In genomic region chr1:231829332-231829731, GRCh38 we compare ENCODE assay signal across 12 cellular contexts.
DNase-seq lines count a peak whose midpoint lies in the region; ATAC-seq and TF ChIP-seq lines count a peak whose summit lies in the region.
"Had no signal": no experiment of that assay in that cellular context is flagged by ENCODE, and none has a peak within 500 bp of the region (broad histone marks: within the 10 kb centered on the region; RNA-seq: fewer than 3 reads in every experiment).

No MANE protein-coding gene starts in this region.

- H4K20me1 ChIP-seq in GM23338 (replicated peaks; ENCODE audit: insufficient read depth): no peaks in the 10 kb centered on the region; the same call in 1 of the 2 replicates
- H4K20me1 ChIP-seq: BLaER1 treated with 17β-estradiol and CSF1 and Interleukin-3, amounts not matched to agents 10 nM and 100 nM had no signal

- TF ChIP-seq CTCF in GM23338 (conservative IDR thresholded peaks at IDR 0.05; ENCODE audit: low read depth in 2 of 2): no peak
- no peak for TF ChIP-seq CTCF in RWPE2 (IDR thresholded peaks at IDR 0.05; ENCODE audit: poor library complexity, severe bottlenecking)
- TF ChIP-seq CTCF in osteocyte (IDR thresholded peaks at IDR 0.05): no peak

- H3K36me3 Mint-ChIP-seq in GM23338 (ENCODE audit: low read depth): peaks cover 2% of the 10 kb centered on the region; the same call in 1 of the 3 replicates
- H3K36me3 Mint-ChIP-seq in osteocyte (ENCODE audit: unreplicated experiment): peaks cover 1% of the 10 kb centered on the region

- intact Hi-C loops in Right ventricle myocardium superior (cut with DNase I) (no loop called here), Right ventricle myocardium inferior (cut with DNase I) (no loop called here)

- H3F3A ChIP-seq in GM23338 (replicated peaks; ENCODE audit: low read depth): no peaks in the 10 kb centered on the region

- H2AFZ ChIP-seq in GM23338: no peak overlapping the region

- no peak overlapping the region for H3K4me2 ChIP-seq in GM23338
- H3K4me2 ChIP-seq: BLaER1 treated with 17β-estradiol and CSF1 and Interleukin-3, amounts not matched to agents 10 nM and 100 nM had no signal

- H3K27ac ChIP-seq in GM23338 (ENCODE audit: low read depth) (no peak overlapping the region), RWPE2 (ENCODE audit: poor library complexity, severe bottlenecking) (peak overlapping the region; percentile 97)
- H3K27ac ChIP-seq: BLaER1 treated with 17β-estradiol and CSF1 and Interleukin-3, amounts not matched to agents 10 nM and 100 nM had no signal

- peak; percentile 29 for ATAC-seq in Right ventricle myocardium superior (ENCODE audit: poor library complexity)
- no peak for ATAC-seq in Right ventricle myocardium inferior
- ATAC-seq in GM23338: no peak
- ATAC-seq in RWPE2 (ENCODE audit: low read depth): no peak
- ATAC-seq in GM19452 (IDR thresholded peaks at IDR 0.05; ENCODE audit: unreplicated experiment): no peak

- H3K4me3 ChIP-seq in GM23338: no peak overlapping the region
- no peak overlapping the region for H3K4me3 ChIP-seq in RWPE2 (ENCODE audit: severe bottlenecking)
- H3K4me3 ChIP-seq: BLaER1 treated with 17β-estradiol and CSF1 and Interleukin-3, amounts not matched to agents 10 nM and 100 nM; HAP-1 had no signal

- DNase-seq in Right ventricle myocardium superior (no peak), Right ventricle myocardium inferior (ENCODE audit: missing footprints) (no peak), GM23338 (ENCODE audit: low spot score) (no peak), RWPE2 (ENCODE audit: low spot score) (no peak), osteocyte (ENCODE audit: extremely low spot score, unreplicated experiment) (no peak), DMS 273 treated with DMSO at 0.1 percent for 48 hours (lab: John Stamatoyannopoulos, UW) (no peak)
- DNase-seq: 8988T; ACHN; CD4-positive, CD25-positive, alpha-beta regulatory T cell had no signal

- H3K27ac Mint-ChIP-seq in GM23338: peak overlapping the region; percentile 83
- H3K27ac Mint-ChIP-seq in osteocyte (ENCODE audit: unreplicated experiment): peak overlapping the region; percentile 61
- H3K27ac Mint-ChIP-seq: CD4-positive, CD25-positive, alpha-beta regulatory T cell had no signal

- H3K27me3 ChIP-seq in GM23338 (ENCODE audit: insufficient read depth) (no peaks in the 10 kb centered on the region), RWPE2 (ENCODE audit: insufficient read depth, poor library complexity, severe bottlenecking) (no peaks in the 10 kb centered on the region)
- H3K27me3 ChIP-seq: BLaER1 treated with 17β-estradiol and CSF1 and Interleukin-3, amounts not matched to agents 10 nM and 100 nM had no signal

- H3K9me2 ChIP-seq in GM23338 (ENCODE audit: insufficient read depth): no peaks in the 10 kb centered on the region

- H3K4me1 ChIP-seq in GM23338 (ENCODE audit: insufficient read depth) (no peaks in the 10 kb centered on the region; the same call in 1 of the 2 replicates), RWPE2 (ENCODE audit: insufficient read depth, poor library complexity, severe bottlenecking) (peaks cover 37% of the 10 kb centered on the region)
- H3K4me1 ChIP-seq: HAP-1 had no signal

- no peaks in the 10 kb centered on the region for H3K79me2 ChIP-seq in GM23338 (replicated peaks; ENCODE audit: insufficient read depth)

- peaks cover 4% of the 10 kb centered on the region for H3K27me3 Mint-ChIP-seq in GM23338 (ENCODE audit: insufficient read depth, low read depth, poor library complexity)
- H3K27me3 Mint-ChIP-seq in osteocyte (ENCODE audit: unreplicated experiment): no peaks in the 10 kb centered on the region
- H3K27me3 Mint-ChIP-seq: CD4-positive, CD25-positive, alpha-beta regulatory T cell had no signal

- H3K9me3 Mint-ChIP-seq in GM23338: no peaks in the 10 kb centered on the region; the same call in 2 of the 3 replicates
- no peaks in the 10 kb centered on the region for H3K9me3 Mint-ChIP-seq in osteocyte (ENCODE audit: unreplicated experiment)

- peaks cover 3% of the 10 kb centered on the region for H3K9me3 ChIP-seq in RWPE2 (ENCODE audit: severe bottlenecking)
- H3K9me3 ChIP-seq: BLaER1 treated with 17β-estradiol and CSF1 and Interleukin-3, amounts not matched to agents 10 nM and 100 nM; HAP-1 had no signal

- H3K36me3 ChIP-seq in GM23338 (ENCODE audit: insufficient read depth): no peaks in the 10 kb centered on the region
- H3K36me3 ChIP-seq in RWPE2 (ENCODE audit: low read depth): no peaks in the 10 kb centered on the region
- H3K36me3 ChIP-seq: HAP-1 had no signal

- no peak overlapping the region for H3K4me3 Mint-ChIP-seq in GM23338
- H3K4me3 Mint-ChIP-seq in osteocyte (ENCODE audit: unreplicated experiment): no peak overlapping the region
- H3K4me3 Mint-ChIP-seq: CD4-positive, CD25-positive, alpha-beta regulatory T cell had no signal

- peaks cover 10% of the 10 kb centered on the region for H3K4me1 Mint-ChIP-seq in GM23338
- peaks cover 60% of the 10 kb centered on the region for H3K4me1 Mint-ChIP-seq in osteocyte (ENCODE audit: unreplicated experiment)

TF ChIP-seq in GM23338, 12 proteins besides CTCF, POLR2A, EP300 and RAD21 (continues in another document):
- TF ChIP-seq ZNF114 (CRISPR knock-in tag; IDR thresholded peaks at IDR 0.05) (no peak), JUNB (IDR thresholded peaks at IDR 0.05; ENCODE audit: unreplicated experiment) (no peak), ZNF331 (CRISPR knock-in tag; IDR thresholded peaks at IDR 0.05; ENCODE audit: low read depth) (no peak), STAT1 (IDR thresholded peaks at IDR 0.05; ENCODE audit: unreplicated experiment) (no peak)
- TF ChIP-seq, protein P1, sequence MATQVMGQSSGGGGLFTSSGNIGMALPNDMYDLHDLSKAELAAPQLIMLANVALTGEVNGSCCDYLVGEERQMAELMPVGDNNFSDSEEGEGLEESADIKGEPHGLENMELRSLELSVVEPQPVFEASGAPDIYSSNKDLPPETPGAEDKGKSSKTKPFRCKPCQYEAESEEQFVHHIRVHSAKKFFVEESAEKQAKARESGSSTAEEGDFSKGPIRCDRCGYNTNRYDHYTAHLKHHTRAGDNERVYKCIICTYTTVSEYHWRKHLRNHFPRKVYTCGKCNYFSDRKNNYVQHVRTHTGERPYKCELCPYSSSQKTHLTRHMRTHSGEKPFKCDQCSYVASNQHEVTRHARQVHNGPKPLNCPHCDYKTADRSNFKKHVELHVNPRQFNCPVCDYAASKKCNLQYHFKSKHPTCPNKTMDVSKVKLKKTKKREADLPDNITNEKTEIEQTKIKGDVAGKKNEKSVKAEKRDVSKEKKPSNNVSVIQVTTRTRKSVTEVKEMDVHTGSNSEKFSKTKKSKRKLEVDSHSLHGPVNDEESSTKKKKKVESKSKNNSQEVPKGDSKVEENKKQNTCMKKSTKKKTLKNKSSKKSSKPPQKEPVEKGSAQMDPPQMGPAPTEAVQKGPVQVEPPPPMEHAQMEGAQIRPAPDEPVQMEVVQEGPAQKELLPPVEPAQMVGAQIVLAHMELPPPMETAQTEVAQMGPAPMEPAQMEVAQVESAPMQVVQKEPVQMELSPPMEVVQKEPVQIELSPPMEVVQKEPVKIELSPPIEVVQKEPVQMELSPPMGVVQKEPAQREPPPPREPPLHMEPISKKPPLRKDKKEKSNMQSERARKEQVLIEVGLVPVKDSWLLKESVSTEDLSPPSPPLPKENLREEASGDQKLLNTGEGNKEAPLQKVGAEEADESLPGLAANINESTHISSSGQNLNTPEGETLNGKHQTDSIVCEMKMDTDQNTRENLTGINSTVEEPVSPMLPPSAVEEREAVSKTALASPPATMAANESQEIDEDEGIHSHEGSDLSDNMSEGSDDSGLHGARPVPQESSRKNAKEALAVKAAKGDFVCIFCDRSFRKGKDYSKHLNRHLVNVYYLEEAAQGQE (IDR thresholded peaks at IDR 0.05; ENCODE audit: unreplicated experiment): no peak
